ENCODE assay signal across 19 cellular contexts in genomic region chr16:2271848-2272461, GRCh38. TPM values are rescaled to one million over a fixed set of nuclear protein-coding genes. Genes with fewer than 3 reads are reported as not detected.
DNase-seq lines count a peak whose midpoint lies in the region; ATAC-seq, FAIRE-seq and TF ChIP-seq lines count a peak whose summit lies in the region.
"Had no signal": no experiment of that assay in that cellular context is flagged by ENCODE, and none has a peak within 500 bp of the region (broad histone marks: within the 10 kb centered on the region; RNA-seq: fewer than 3 reads in every experiment).

No MANE protein-coding gene starts in this region.

- TF ChIP-seq CTCF in HepG2 (CRISPR knock-in tag; IDR thresholded peaks at IDR 0.05) (no peak), right lobe of liver (IDR thresholded peaks at IDR 0.05) (no peak), RWPE1 (conservative IDR thresholded peaks at IDR 0.05; ENCODE audit: low read depth) (no peak), neural cell (IDR thresholded peaks at IDR 0.05; ENCODE audit: poor library complexity, severe bottlenecking) (no peak)

- H3K4me2 ChIP-seq in HepG2 (ENCODE audit: low read depth, low read length), result no peak overlapping the region
- H3K4me2 ChIP-seq in neural cell (ENCODE audit: low read length), result no peak overlapping the region
- H3K4me2 ChIP-seq: GM23338 had no signal

- POLR2A ChIA-PET in HepG2 (lab: Yijun Ruan, JAX) (no interaction called here), RWPE1 (lab: Yijun Ruan, JAX; ENCODE audit: low non-redundant PET) (no interaction called here)

- ATAC-seq in HepG2 (no peak), right lobe of liver (no peak)
- ATAC-seq: GM23338 had no signal

- no peak overlapping the region for H3K27ac ChIP-seq in HepG2 (ENCODE audit: extremely low read length, insufficient read depth, low read length)
- no peak overlapping the region for H3K27ac ChIP-seq in right lobe of liver
- peak overlapping the region; percentile 21; the same call in 1 of the 2 replicates for H3K27ac ChIP-seq in RWPE1
- no peak overlapping the region for H3K27ac ChIP-seq in neural cell (ENCODE audit: low read length)

- TF ChIP-seq RAD21 in HepG2 (CRISPR knock-in tag; IDR thresholded peaks at IDR 0.05), result no peak
- no peak for TF ChIP-seq RAD21 in neural cell (conservative IDR thresholded peaks at IDR 0.05)

- H3K9me3 ChIP-seq in HepG2 (ENCODE audit: low read length), result no peaks in the 10 kb centered on the region
- H3K9me3 ChIP-seq in right lobe of liver, result no peaks in the 10 kb centered on the region
- H3K9me3 ChIP-seq in neural cell (ENCODE audit: low read length), result no peaks in the 10 kb centered on the region

- H4K20me1 ChIP-seq in HepG2 (ENCODE audit: insufficient read depth, low read length), result peaks cover 6% of the 10 kb centered on the region; the same call in 1 of the 2 replicates
- H4K20me1 ChIP-seq in neural cell (ENCODE audit: insufficient read depth), result no peaks in the 10 kb centered on the region

- BruUV-seq in HepG2 (replicated peaks; lab: Mats Ljungman, UMichigan), result no TSS peak

- H2AFZ ChIP-seq in HepG2 (ENCODE audit: low read length) (no peak overlapping the region), neural cell (ENCODE audit: low read depth, low read length) (no peak overlapping the region)
- H2AFZ ChIP-seq: GM23338 had no signal

- no peaks in the 10 kb centered on the region for H3F3A ChIP-seq in neural cell (ENCODE audit: insufficient read depth, low read length, poor library complexity, severe bottlenecking)

- no peak overlapping the region for H3K9ac ChIP-seq in HepG2 (ENCODE audit: insufficient read depth, low read depth, low read length)
- no peak overlapping the region for H3K9ac ChIP-seq in neural cell (ENCODE audit: low read length)

- no peak overlapping the region for H3K4me3 ChIP-seq in HepG2 (replicated peaks in 1 of 3; ENCODE audit: insufficient read depth in 1 of 3, low read depth in 2 of 3, low read length in 3 of 3)
- H3K4me3 ChIP-seq in right lobe of liver, result no peak overlapping the region
- no peak overlapping the region for H3K4me3 ChIP-seq in neural cell (ENCODE audit: low read length)
- H3K4me3 ChIP-seq: GM23338 had no signal

- CTCF ChIA-PET in HepG2 (lab: Yijun Ruan, JAX; ENCODE audit: low intra/inter-chr PET ratio, low total read pairs), result no interaction called here
- CTCF ChIA-PET in RWPE1 (lab: Yijun Ruan, JAX), result no interaction called here

- H3K36me3 ChIP-seq in HepG2 (replicated peaks in 1 of 2; ENCODE audit: control insufficient read depth in 1 of 2, insufficient read depth in 2 of 2, low read length in 2 of 2), result 0 out of 5 replicates have a peak, but pooled peaks cover 0 to 2% of the 10 kb centered on the region in 2 experiments
- H3K36me3 ChIP-seq in right lobe of liver, result no peaks in the 10 kb centered on the region
- H3K36me3 ChIP-seq in neural cell (ENCODE audit: insufficient read depth, low read length), result no peaks in the 10 kb centered on the region

- H3K79me2 ChIP-seq in HepG2 (ENCODE audit: insufficient read depth, low read length) (peaks cover 13% of the 10 kb centered on the region), neural cell (replicated peaks; ENCODE audit: insufficient read depth, low read length) (peaks cover 1% of the 10 kb centered on the region)

- DNase-seq in HepG2 (ENCODE audit: low spot score) (no peak), right lobe of liver (no peak), RWPE1 (ENCODE audit: low spot score) (no peak), NCI-H1436 treated with DMSO at 0.1 percent for 48 hours (lab: John Stamatoyannopoulos, UW) (no peak), NCI-H345 (lab: John Stamatoyannopoulos, UW) (no peak)
- no peak for DNase-seq in activated CD4-positive, alpha-beta T cell treated with anti-CD3 and anti-CD28 coated beads, Interleukin-2, amount 50 U/mL, for 1 hour
- DNase-seq: C1 segment of cervical spinal cord; CD4-positive, alpha-beta T cell; DMS153; DMS79 treated with DMSO at 0.1 percent for 48 hours; EL; H9; HFFc6 had no signal

- 100% methylated on average over 5 of the region's 14 CpGs for WGBS in HepG2 (ENCODE audit: low lambda C conversion rate)
- WGBS in right lobe of liver (ENCODE audit: insufficient coverage, low coverage, low lambda C conversion rate, missing lambda C conversion rate), result no CpG with 5 or more reads among the region's 14 CpGs

- no peaks in the 10 kb centered on the region for H3K9me2 ChIP-seq in neural cell (ENCODE audit: insufficient read depth, low read length)

- TF ChIP-seq POLR2A in HepG2 (IDR thresholded peaks at IDR 0.05; ENCODE audit: insufficient read depth in 1 of 2, low read depth in 2 of 2, low read length in 2 of 2) (no peak), right lobe of liver (IDR thresholded peaks at IDR 0.05) (no peak)

- FAIRE-seq in HepG2 (lab: Jason Lieb, UNC), result no peak
- FAIRE-seq: A204.1, D721Med, G401.6, GM12891 had no signal

- no peak for TF ChIP-seq EP300 in HepG2 (IDR thresholded peaks at IDR 0.05; ENCODE audit: low read depth in 2 of 2, low read length in 2 of 2)
- TF ChIP-seq EP300 in HepG2 (CRISPR knock-in tag; IDR thresholded peaks at IDR 0.05; ENCODE audit: borderline replicate concordance), result no peak
- no peak for TF ChIP-seq EP300 in neural cell (conservative IDR thresholded peaks at IDR 0.05; ENCODE audit: poor library complexity, severe bottlenecking)

- H3K4me1 ChIP-seq in HepG2 (ENCODE audit: insufficient read depth, low read length) (peaks cover 24% of the 10 kb centered on the region), right lobe of liver (peaks cover 0 to 9% (median 0%) of the 10 kb centered on the region in 4 donors)

- in situ Hi-C loops in HepG2 (cut with HindIII; ENCODE audit: extremely low pct_ligation_motif_present, low pct_unique_long_range_greater_than_20kb), result no loop called here

- intact Hi-C loops in HepG2 (cut with micrococcal nuclease; ENCODE audit: unreplicated experiment) (no loop called here), right lobe of liver (cut with DNase I) (no loop called here)

- peaks cover 7 to 17% of the 10 kb centered on the region in 2 experiments for H3K27me3 ChIP-seq in HepG2 (ENCODE audit: control insufficient read depth in 1 of 2, insufficient read depth in 2 of 2, low read length in 2 of 2)
- no peaks in the 10 kb centered on the region for H3K27me3 ChIP-seq in right lobe of liver
- H3K27me3 ChIP-seq in neural cell (ENCODE audit: insufficient read depth, low read depth, low read length), result no peaks in the 10 kb centered on the region

RNA-seq across cellular contexts. Expression of gene RNPS1, which starts 4.0 kb away (rescaled TPM):
- total RNA-seq in HepG2 (2016; rRNA removed; fragmentation: Illumina TruSeq; extraction: Trizol) (126 and 127 TPM in 2 replicates), right lobe of liver (10 to 100 TPM; 29.0 to 61.9 (median 38.9) TPM)
- 107 and 119 TPM in 2 replicates for total RNA-seq in HepG2 (2016; cell fraction: cytosol; rRNA removed; fragmentation: Illumina TruSeq; extraction: Trizol; ENCODE audit: low read depth)
- total RNA-seq in HepG2 (2016; cell fraction: insoluble cytoplasmic fraction; rRNA removed; fragmentation: Illumina TruSeq; extraction: Trizol), result 112 and 126 TPM in 2 replicates
- 166 and 205 TPM in 2 replicates for total RNA-seq in HepG2 (2016; cell fraction: membrane; rRNA removed; fragmentation: Illumina TruSeq; extraction: Trizol)
- total RNA-seq in HepG2 (2016; cell fraction: nucleus; rRNA removed; fragmentation: Illumina TruSeq; extraction: Trizol), result 68.5 and 74.4 TPM in 2 replicates
- polyA plus RNA-seq in HepG2 (2011; rRNA removed) (124 and 133 TPM in 2 replicates), neural cell (180 and 195 TPM in 2 replicates)
- polyA plus RNA-seq in HepG2 (2011; cell fraction: cytosol; rRNA removed), result 158 and 199 TPM in 2 replicates
- polyA plus RNA-seq in HepG2 (2011; cell fraction: nucleus; rRNA removed), result 131 and 132 TPM in 2 replicates
- polyA plus RNA-seq in HepG2 (2012), result 112 and 128 TPM in 2 replicates
- polyA plus RNA-seq in HepG2 (2016; cell fraction: cytosol; fragmentation: Illumina TruSeq; extraction: Trizol; ENCODE audit: low read depth), result 93.4 and 128 TPM in 2 replicates
- 156 and 204 TPM in 2 replicates for polyA plus RNA-seq in HepG2 (2016; cell fraction: insoluble cytoplasmic fraction; fragmentation: Illumina TruSeq; extraction: Trizol; ENCODE audit: low read depth)
- 175 and 195 TPM in 2 replicates for polyA plus RNA-seq in HepG2 (2016; cell fraction: membrane; fragmentation: Illumina TruSeq; extraction: Trizol; ENCODE audit: low read depth)
- 161 and 166 TPM in 2 replicates for polyA plus RNA-seq in HepG2 (2016; cell fraction: nucleus; fragmentation: Illumina TruSeq; extraction: Trizol; ENCODE audit: insufficient read depth, low read depth)
- 166 and 194 TPM in 2 replicates for polyA minus RNA-seq in HepG2 (2011; rRNA and poly(A)+ RNA removed; ENCODE audit: low replicate concordance)
- 58.7 and 73.6 TPM in 2 replicates for polyA minus RNA-seq in HepG2 (2011; cell fraction: cytosol; rRNA and poly(A)+ RNA removed)
- 82.8 and 98.0 TPM in 2 replicates for polyA minus RNA-seq in HepG2 (2011; cell fraction: nucleus; rRNA and poly(A)+ RNA removed)
- polyA minus RNA-seq in neural cell, result 109 and 124 TPM in 2 replicates

RNA-seq across cellular contexts. Expression of gene ECI1, which starts 20.6 kb away (rescaled TPM):
- total RNA-seq in HepG2 (2016; rRNA removed; fragmentation: Illumina TruSeq; extraction: Trizol) (73.8 and 82.0 TPM in 2 replicates), right lobe of liver (100 to 1,000 TPM in 2 of 6 experiments, 10 to 100 TPM in 4; 68.1 to 150 (median 85.5) TPM)
- 44.2 and 54.8 TPM in 2 replicates for total RNA-seq in HepG2 (2016; cell fraction: cytosol; rRNA removed; fragmentation: Illumina TruSeq; extraction: Trizol; ENCODE audit: low read depth)
- 75.0 and 87.4 TPM in 2 replicates for total RNA-seq in HepG2 (2016; cell fraction: insoluble cytoplasmic fraction; rRNA removed; fragmentation: Illumina TruSeq; extraction: Trizol)
- total RNA-seq in HepG2 (2016; cell fraction: membrane; rRNA removed; fragmentation: Illumina TruSeq; extraction: Trizol), result 72.9 and 79.9 TPM in 2 replicates
- 36.0 and 44.8 TPM in 2 replicates for total RNA-seq in HepG2 (2016; cell fraction: nucleus; rRNA removed; fragmentation: Illumina TruSeq; extraction: Trizol)
- polyA plus RNA-seq in HepG2 (2011; rRNA removed) (102 and 117 TPM in 2 replicates), neural cell (33.1 and 35.3 TPM in 2 replicates)
- 92.8 and 162 TPM in 2 replicates for polyA plus RNA-seq in HepG2 (2011; cell fraction: cytosol; rRNA removed)
- 91.6 and 93.8 TPM in 2 replicates for polyA plus RNA-seq in HepG2 (2011; cell fraction: nucleus; rRNA removed)
- 64.9 and 71.4 TPM in 2 replicates for polyA plus RNA-seq in HepG2 (2012)
- polyA plus RNA-seq in HepG2 (2016; cell fraction: cytosol; fragmentation: Illumina TruSeq; extraction: Trizol; ENCODE audit: low read depth), result 65.1 and 77.0 TPM in 2 replicates
- 81.7 and 86.2 TPM in 2 replicates for polyA plus RNA-seq in HepG2 (2016; cell fraction: insoluble cytoplasmic fraction; fragmentation: Illumina TruSeq; extraction: Trizol; ENCODE audit: low read depth)
- polyA plus RNA-seq in HepG2 (2016; cell fraction: membrane; fragmentation: Illumina TruSeq; extraction: Trizol; ENCODE audit: low read depth), result 77.8 and 83.0 TPM in 2 replicates
- polyA plus RNA-seq in HepG2 (2016; cell fraction: nucleus; fragmentation: Illumina TruSeq; extraction: Trizol; ENCODE audit: insufficient read depth, low read depth), result 91.3 and 94.3 TPM in 2 replicates
- polyA minus RNA-seq in HepG2 (2011; rRNA and poly(A)+ RNA removed; ENCODE audit: low replicate concordance), result 56.0 and 57.4 TPM in 2 replicates
- polyA minus RNA-seq in HepG2 (2011; cell fraction: cytosol; rRNA and poly(A)+ RNA removed), result 29.4 and 32.4 TPM in 2 replicates
- polyA minus RNA-seq in HepG2 (2011; cell fraction: nucleus; rRNA and poly(A)+ RNA removed), result 20.0 and 23.1 TPM in 2 replicates
- polyA minus RNA-seq in neural cell, result 12.9 and 13.7 TPM in 2 replicates

RNA-seq across cellular contexts. Expression of gene DNASE1L2, which starts 35.7 kb away (rescaled TPM):
- total RNA-seq in HepG2 (2016; rRNA removed; fragmentation: Illumina TruSeq; extraction: Trizol), result 0.11 and 0.44 TPM in 2 replicates
- total RNA-seq in HepG2 (2016; cell fraction: cytosol; rRNA removed; fragmentation: Illumina TruSeq; extraction: Trizol; ENCODE audit: low read depth), result 0.18 and 0.30 TPM in 2 replicates
- total RNA-seq in HepG2 (2016; cell fraction: insoluble cytoplasmic fraction; rRNA removed; fragmentation: Illumina TruSeq; extraction: Trizol), result 0.45 TPM in 1 of 2 replicates, not detected in the other
- total RNA-seq in HepG2 (2016; cell fraction: membrane; rRNA removed; fragmentation: Illumina TruSeq; extraction: Trizol), result 0.09 and 0.24 TPM in 2 replicates
- total RNA-seq in HepG2 (2016; cell fraction: nucleus; rRNA removed; fragmentation: Illumina TruSeq; extraction: Trizol), result 0.65 and 0.85 TPM in 2 replicates
- polyA plus RNA-seq in HepG2 (2011; rRNA removed), result 0.50 and 1.2 TPM in 2 replicates
- 0.12 and 0.42 TPM in 2 replicates for polyA plus RNA-seq in HepG2 (2011; cell fraction: cytosol; rRNA removed)
- 11.0 and 14.4 TPM in 2 replicates for polyA plus RNA-seq in HepG2 (2011; cell fraction: nucleus; rRNA removed)
- 0.50 and 0.95 TPM in 2 replicates for polyA plus RNA-seq in HepG2 (2012)
- 0.25 and 0.43 TPM in 2 replicates for polyA plus RNA-seq in HepG2 (2016; cell fraction: cytosol; fragmentation: Illumina TruSeq; extraction: Trizol; ENCODE audit: low read depth)
- polyA plus RNA-seq in HepG2 (2016; cell fraction: insoluble cytoplasmic fraction; fragmentation: Illumina TruSeq; extraction: Trizol; ENCODE audit: low read depth), result not detected in 2 replicates
- polyA plus RNA-seq in HepG2 (2016; cell fraction: membrane; fragmentation: Illumina TruSeq; extraction: Trizol; ENCODE audit: low read depth), result 0.29 and 0.42 TPM in 2 replicates
- polyA plus RNA-seq in HepG2 (2016; cell fraction: nucleus; fragmentation: Illumina TruSeq; extraction: Trizol; ENCODE audit: insufficient read depth, low read depth), result 1.3 and 2.4 TPM in 2 replicates
- 0.52 and 1.6 TPM in 2 replicates for polyA minus RNA-seq in HepG2 (2011; rRNA and poly(A)+ RNA removed; ENCODE audit: low replicate concordance)
- polyA minus RNA-seq in HepG2 (2011; cell fraction: cytosol; rRNA and poly(A)+ RNA removed), result not detected in 2 replicates
- polyA minus RNA-seq in HepG2 (2011; cell fraction: nucleus; rRNA and poly(A)+ RNA removed), result 1.4 and 2.4 TPM in 2 replicates
- 1 to 10 TPM in 1 of 6 experiments, under 1 TPM in 4, not detected in 1; 0.31 to 1.1 (median 0.40) TPM for total RNA-seq in right lobe of liver
- polyA plus RNA-seq in neural cell, result 10.2 and 10.9 TPM in 2 replicates
- 3.2 and 3.9 TPM in 2 replicates for polyA minus RNA-seq in neural cell
- total RNA-seq: GM23338 had no signal

RNA-seq across cellular contexts. Expression of gene E4F1, which starts 48.6 kb away (rescaled TPM):
- total RNA-seq in HepG2 (2016; rRNA removed; fragmentation: Illumina TruSeq; extraction: Trizol), result 10.3 and 19.5 TPM in 2 replicates
- total RNA-seq in HepG2 (2016; cell fraction: cytosol; rRNA removed; fragmentation: Illumina TruSeq; extraction: Trizol; ENCODE audit: low read depth), result 6.9 and 8.8 TPM in 2 replicates
- total RNA-seq in HepG2 (2016; cell fraction: insoluble cytoplasmic fraction; rRNA removed; fragmentation: Illumina TruSeq; extraction: Trizol), result 8.9 and 20.8 TPM in 2 replicates
- total RNA-seq in HepG2 (2016; cell fraction: membrane; rRNA removed; fragmentation: Illumina TruSeq; extraction: Trizol), result 6.0 TPM in 2 replicates
- total RNA-seq in HepG2 (2016; cell fraction: nucleus; rRNA removed; fragmentation: Illumina TruSeq; extraction: Trizol), result 24.2 and 28.6 TPM in 2 replicates
- polyA plus RNA-seq in HepG2 (2011; rRNA removed), result 13.8 and 17.2 TPM in 2 replicates
- polyA plus RNA-seq in HepG2 (2011; cell fraction: cytosol; rRNA removed), result 6.1 and 10.8 TPM in 2 replicates
- polyA plus RNA-seq in HepG2 (2011; cell fraction: nucleus; rRNA removed), result 151 and 202 TPM in 2 replicates
- 6.8 and 6.9 TPM in 2 replicates for polyA plus RNA-seq in HepG2 (2012)
- 3.5 and 3.6 TPM in 2 replicates for polyA plus RNA-seq in HepG2 (2016; cell fraction: cytosol; fragmentation: Illumina TruSeq; extraction: Trizol; ENCODE audit: low read depth)
- 8.4 and 9.9 TPM in 2 replicates for polyA plus RNA-seq in HepG2 (2016; cell fraction: insoluble cytoplasmic fraction; fragmentation: Illumina TruSeq; extraction: Trizol; ENCODE audit: low read depth)
- polyA plus RNA-seq in HepG2 (2016; cell fraction: membrane; fragmentation: Illumina TruSeq; extraction: Trizol; ENCODE audit: low read depth), result 4.8 and 5.0 TPM in 2 replicates
- polyA plus RNA-seq in HepG2 (2016; cell fraction: nucleus; fragmentation: Illumina TruSeq; extraction: Trizol; ENCODE audit: insufficient read depth, low read depth), result 55.1 and 57.6 TPM in 2 replicates
- polyA minus RNA-seq in HepG2 (2011; rRNA and poly(A)+ RNA removed; ENCODE audit: low replicate concordance), result 14.4 and 15.9 TPM in 2 replicates
- 6.6 and 9.1 TPM in 2 replicates for polyA minus RNA-seq in HepG2 (2011; cell fraction: cytosol; rRNA and poly(A)+ RNA removed)
- 18.3 and 20.5 TPM in 2 replicates for polyA minus RNA-seq in HepG2 (2011; cell fraction: nucleus; rRNA and poly(A)+ RNA removed)
- 10 to 100 TPM in 4 of 6 experiments, 1 to 10 TPM in 2; 8.9 to 11.3 (median 10.4) TPM for total RNA-seq in right lobe of liver
- 64.9 and 81.6 TPM in 2 replicates for polyA plus RNA-seq in neural cell
- 40.6 and 46.5 TPM in 2 replicates for polyA minus RNA-seq in neural cell

RNA-seq across cellular contexts. Expression of gene PGP, which starts 57.3 kb away (rescaled TPM):
- total RNA-seq in HepG2 (2016; rRNA removed; fragmentation: Illumina TruSeq; extraction: Trizol) (15.6 and 18.3 TPM in 2 replicates), right lobe of liver (10 to 100 TPM in 1 of 6 experiments, 1 to 10 TPM in 5; 3.8 to 14.2 (median 6.9) TPM)
- total RNA-seq in HepG2 (2016; cell fraction: cytosol; rRNA removed; fragmentation: Illumina TruSeq; extraction: Trizol; ENCODE audit: low read depth), result 17.4 and 22.1 TPM in 2 replicates
- total RNA-seq in HepG2 (2016; cell fraction: insoluble cytoplasmic fraction; rRNA removed; fragmentation: Illumina TruSeq; extraction: Trizol), result 14.6 and 17.3 TPM in 2 replicates
- 19.3 and 24.3 TPM in 2 replicates for total RNA-seq in HepG2 (2016; cell fraction: membrane; rRNA removed; fragmentation: Illumina TruSeq; extraction: Trizol)
- total RNA-seq in HepG2 (2016; cell fraction: nucleus; rRNA removed; fragmentation: Illumina TruSeq; extraction: Trizol), result 13.5 and 16.4 TPM in 2 replicates
- polyA plus RNA-seq in HepG2 (2011; rRNA removed) (7.3 and 8.4 TPM in 2 replicates), neural cell (42.2 and 44.1 TPM in 2 replicates)
- polyA plus RNA-seq in HepG2 (2011; cell fraction: cytosol; rRNA removed), result 4.2 and 9.0 TPM in 2 replicates
- polyA plus RNA-seq in HepG2 (2011; cell fraction: nucleus; rRNA removed), result 26.9 and 29.4 TPM in 2 replicates
- polyA plus RNA-seq in HepG2 (2012), result 5.8 and 6.7 TPM in 2 replicates
- polyA plus RNA-seq in HepG2 (2016; cell fraction: cytosol; fragmentation: Illumina TruSeq; extraction: Trizol; ENCODE audit: low read depth), result 28.2 and 33.1 TPM in 2 replicates
- polyA plus RNA-seq in HepG2 (2016; cell fraction: insoluble cytoplasmic fraction; fragmentation: Illumina TruSeq; extraction: Trizol; ENCODE audit: low read depth), result 21.0 and 21.9 TPM in 2 replicates
- polyA plus RNA-seq in HepG2 (2016; cell fraction: membrane; fragmentation: Illumina TruSeq; extraction: Trizol; ENCODE audit: low read depth), result 24.1 and 25.1 TPM in 2 replicates
- 37.7 and 42.5 TPM in 2 replicates for polyA plus RNA-seq in HepG2 (2016; cell fraction: nucleus; fragmentation: Illumina TruSeq; extraction: Trizol; ENCODE audit: insufficient read depth, low read depth)
- polyA minus RNA-seq in HepG2 (2011; rRNA and poly(A)+ RNA removed; ENCODE audit: low replicate concordance), result 7.8 and 25.3 TPM in 2 replicates
- polyA minus RNA-seq in HepG2 (2011; cell fraction: cytosol; rRNA and poly(A)+ RNA removed), result 3.1 and 4.7 TPM in 2 replicates
- polyA minus RNA-seq in HepG2 (2011; cell fraction: nucleus; rRNA and poly(A)+ RNA removed), result 6.1 and 8.8 TPM in 2 replicates
- 18.5 and 20.5 TPM in 2 replicates for polyA minus RNA-seq in neural cell
